In genomic region chr7:974172-974571, GRCh38 we compare ENCODE assay signal across 8 cellular contexts. TPM values are rescaled to one million over a fixed set of nuclear protein-coding genes. Genes with fewer than 3 reads are reported as not detected.
DNase-seq lines count a peak whose midpoint lies in the region; ATAC-seq and TF ChIP-seq lines count a peak whose summit lies in the region.

No MANE protein-coding gene starts in this region.

- H3K4me3 ChIP-seq in BJ (ENCODE audit: low read depth, low read length) (peak overlapping the region; percentile 100), colonic mucosa (peak overlapping the region; percentile 100)

- H3K9me3 ChIP-seq in colonic mucosa, result no peaks in the 10 kb centered on the region

- H3K9ac ChIP-seq in colonic mucosa (ENCODE audit: low read depth in 2 of 2, low read length in 2 of 2), result peak overlapping the region; percentile 91 to 98

- POLR2A ChIA-PET in BJ (lab: Charles Lee), result interaction anchor here (0.5 to 0.7 kb wide), 2 partner anchors 65 to 124 kb away, joined by 4 to 6 read pairs; no protein-coding TSS in a partner anchor
- POLR2A ChIA-PET in naive thymus-derived CD8-positive, alpha-beta T cell (lab: Charles Lee), result interaction anchor here (0.6 to 4.9 kb wide), 13 partner anchors 11 to 186 kb away, joined by 3 to 41 read pairs (median 5); partner anchors contain the start of genes ADAP1, GPR146 and ZFAND2A

- ATAC-seq in naive thymus-derived CD8-positive, alpha-beta T cell, result no peak

- peak overlapping the region; percentile 74 to 94 (median 91) for H3K27ac Mint-ChIP-seq in naive thymus-derived CD8-positive, alpha-beta T cell

- H3K4me1 Mint-ChIP-seq in naive thymus-derived CD8-positive, alpha-beta T cell, result peaks cover 10 to 39% (median 28%) of the 10 kb centered on the region in 4 donors

- DNase-seq in BJ (ENCODE audit: low read depth) (no peak), M059J (ENCODE audit: low read depth) (peak; percentile 18), colonic mucosa (peak; percentile 51), NCI-H1436 (lab: John Stamatoyannopoulos, UW) (no peak), NCI-H187 (lab: John Stamatoyannopoulos, UW) (no peak), NCI-H1092 treated with DMSO at 0.1 percent for 48 hours (lab: John Stamatoyannopoulos, UW) (no peak), posterior vena cava (ENCODE audit: low spot score) (no peak)
- no peak for DNase-seq in naive thymus-derived CD8-positive, alpha-beta T cell

- H3K36me3 Mint-ChIP-seq in naive thymus-derived CD8-positive, alpha-beta T cell, result peaks cover 0 to 41% (median 0%) of the 10 kb centered on the region in 3 donors

- intact Hi-C loops in colonic mucosa (cut with DNase I) (loop anchor here (5.0 kb wide), 1 partner anchor 67 kb away; no protein-coding TSS in a partner anchor), posterior vena cava (cut with DNase I) (no loop called here)

- no peaks in the 10 kb centered on the region for H3K27me3 Mint-ChIP-seq in naive thymus-derived CD8-positive, alpha-beta T cell

- H3K4me3 Mint-ChIP-seq in naive thymus-derived CD8-positive, alpha-beta T cell, result peak overlapping the region; percentile 83 to 95 (median 90)

- H3K27ac ChIP-seq in colonic mucosa, result peak overlapping the region; percentile 96

- TF ChIP-seq CTCF in BJ (IDR thresholded peaks at IDR 0.05; ENCODE audit: insufficient read depth, low read depth, low read length), result no peak
- no peak for TF ChIP-seq CTCF in colonic mucosa (IDR thresholded peaks at IDR 0.05)

- H3K9me3 Mint-ChIP-seq in naive thymus-derived CD8-positive, alpha-beta T cell, result no peaks in the 10 kb centered on the region

- peaks cover 20% of the 10 kb centered on the region for H3K4me1 ChIP-seq in colonic mucosa

- H3K27me3 ChIP-seq in BJ (ENCODE audit: control insufficient read depth, insufficient read depth, low read length), result no peaks in the 10 kb centered on the region
- no peaks in the 10 kb centered on the region for H3K27me3 ChIP-seq in colonic mucosa

- CTCF ChIA-PET in BJ (lab: Yijun Ruan, JAX), result interaction anchor here (1.3 to 6.7 kb wide), 4 partner anchors 17 to 91 kb away, joined by 4 to 68 read pairs (median 14); no protein-coding TSS in a partner anchor

- H3K36me3 ChIP-seq in BJ (ENCODE audit: control insufficient read depth, insufficient read depth, low read length), result peaks cover 18% of the 10 kb centered on the region
- H3K36me3 ChIP-seq in colonic mucosa, result no peaks in the 10 kb centered on the region

RNA-seq across cellular contexts. Expression of gene COX19, which starts 1.2 kb away (rescaled TPM):
- 5.5 and 5.6 TPM in 2 replicates for polyA plus RNA-seq in BJ (2011; rRNA removed)
- polyA minus RNA-seq in BJ (2011; rRNA and poly(A)+ RNA removed), result 2.7 and 3.2 TPM in 2 replicates
- 7.7 and 10.2 TPM in 2 replicates for total RNA-seq in M059J (2014; rRNA removed; shearing (Covaris generic))
- total RNA-seq in colonic mucosa (10 to 100 TPM; 11.6 to 16.5 TPM), posterior vena cava (1 to 10 TPM; 5.9 to 8.4 TPM)
- total RNA-seq in naive thymus-derived CD8-positive, alpha-beta T cell, result 10 to 100 TPM; 46.9 to 49.0 TPM
- polyA plus RNA-seq in naive thymus-derived CD8-positive, alpha-beta T cell, result 10 to 100 TPM; 19.3 to 21.5 (median 20.2) TPM

RNA-seq across cellular contexts. Expression of gene CYP2W1, which starts 8.8 kb away (rescaled TPM):
- polyA plus RNA-seq in BJ (2011; rRNA removed), result not detected in 2 replicates
- polyA minus RNA-seq in BJ (2011; rRNA and poly(A)+ RNA removed), result not detected in 2 replicates
- total RNA-seq in M059J (2014; rRNA removed; shearing (Covaris generic)), result not detected in 2 replicates
- 1 to 10 TPM; 2.7 to 4.5 TPM for total RNA-seq in colonic mucosa
- total RNA-seq in naive thymus-derived CD8-positive, alpha-beta T cell, result not detected
- polyA plus RNA-seq in naive thymus-derived CD8-positive, alpha-beta T cell, result not detected
- total RNA-seq in posterior vena cava, result not detected

RNA-seq across cellular contexts. Expression of gene ADAP1, which starts 19.7 kb away (rescaled TPM):
- polyA plus RNA-seq in BJ (2011; rRNA removed), result 3.2 and 5.1 TPM in 2 replicates
- 2.2 and 3.6 TPM in 2 replicates for polyA minus RNA-seq in BJ (2011; rRNA and poly(A)+ RNA removed)
- total RNA-seq in M059J (2014; rRNA removed; shearing (Covaris generic)), result 0.37 and 0.84 TPM in 2 replicates
- total RNA-seq in colonic mucosa (100 to 1,000 TPM; 107 to 201 TPM), posterior vena cava (10 to 100 TPM; 16.3 to 17.8 TPM)
- 10 to 100 TPM; 12.4 to 14.5 TPM for total RNA-seq in naive thymus-derived CD8-positive, alpha-beta T cell
- polyA plus RNA-seq in naive thymus-derived CD8-positive, alpha-beta T cell, result 10 to 100 TPM in 1 of 3 donors, 1 to 10 TPM in 2; 7.6 to 18.4 (median 8.2) TPM

Comparison
In these comparisons a context has a peak if more than half of its experiments do, and no peak if none do; other contexts are left out.
1. DNase-seq: peak in M059J (single experiment) and colonic mucosa (single experiment); none in BJ (single experiment), naive thymus-derived CD8-positive, alpha-beta T cell (0 of 10), NCI-H1436 (single experiment), NCI-H187 (0 of 2), NCI-H1092 treated with DMSO at 0.1 percent for 48 hours (single experiment) and posterior vena cava (single experiment).
2. RNA of gene ADAP1, which starts 19.7 kb away (total RNA-seq): 107 to 201 TPM in colonic mucosa; 16.3 to 17.8 TPM in posterior vena cava, 12.4 to 14.5 TPM in naive thymus-derived CD8-positive, alpha-beta T cell and 0.37 to 0.84 TPM in M059J; every median in the first group is over 4 times any median in the second.